Comparison of ENCODE assay signal across 16 cellular contexts in the genomic region with DNA sequence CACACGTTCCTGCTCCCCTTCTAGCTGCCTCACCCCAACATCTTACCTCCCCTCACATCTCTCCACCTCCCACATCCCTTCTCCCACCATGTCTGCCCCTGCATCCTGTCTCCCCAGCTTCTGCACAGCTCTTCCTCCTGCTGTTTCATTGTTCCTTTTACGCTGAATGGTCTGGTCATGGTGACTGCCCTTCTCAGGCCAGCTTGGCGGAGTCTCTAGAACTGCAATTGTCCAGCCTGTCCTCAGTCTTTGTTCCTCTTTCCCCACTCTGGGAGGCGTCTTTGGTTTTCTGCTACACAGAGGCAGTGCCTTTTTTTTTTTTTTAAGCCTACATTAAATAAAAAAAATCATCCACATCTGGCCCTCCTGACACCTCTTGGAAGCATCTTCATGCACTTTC.
DNase-seq lines count a peak whose midpoint lies in the region; ATAC-seq lines count a peak whose summit lies in the region.
"Had no signal": no experiment of that assay in that cellular context is flagged by ENCODE, and none has a peak within 500 bp of the region (broad histone marks: within the 10 kb centered on the region; RNA-seq: fewer than 3 reads in every experiment).

No MANE protein-coding gene starts in this region.

- H3K4me3 Mint-ChIP-seq in T-helper 2 cell treated with Interferon-gamma antibody and Interleukin-4, amounts not matched to agents 5 μg/mL and 100 μg/mL, for 36 hours = no peak overlapping the region
- H3K4me3 Mint-ChIP-seq in dendritic cell treated with granulocyte-macrophage colony-stimulating factor and Interleukin-4, amounts not matched to agents 40 ng/mL and 50 ng/mL, for 4 days = no peak overlapping the region

- H3K9me3 Mint-ChIP-seq in T-helper 2 cell treated with Interferon-gamma antibody and Interleukin-4, amounts not matched to agents 5 μg/mL and 100 μg/mL, for 36 hours = peaks cover 5% of the 10 kb centered on the region
- no peaks in the 10 kb centered on the region for H3K9me3 Mint-ChIP-seq in dendritic cell treated with granulocyte-macrophage colony-stimulating factor and Interleukin-4, amounts not matched to agents 40 ng/mL and 50 ng/mL, for 4 days

- H3K27ac Mint-ChIP-seq in T-helper 2 cell treated with Interferon-gamma antibody and Interleukin-4, amounts not matched to agents 5 μg/mL and 100 μg/mL, for 36 hours = peak overlapping the region; percentile 42
- H3K27ac Mint-ChIP-seq in dendritic cell treated with granulocyte-macrophage colony-stimulating factor and Interleukin-4, amounts not matched to agents 40 ng/mL and 50 ng/mL, for 4 days = peak overlapping the region; percentile 50

- DNase-seq in T-helper 2 cell treated with Interferon-gamma antibody and Interleukin-4, amounts not matched to agents 5 μg/mL and 100 μg/mL, for 36 hours (ENCODE audit: low spot score) = no peak
- DNase-seq in T-helper 2 cell (no peak), putamen (ENCODE audit: low spot score) (peak; percentile 21), HUDEP-2 (lab: John Stamatoyannopoulos, UW; ENCODE audit: unreplicated experiment in 76 of 76) (no peak)
- DNase-seq: 8988T; DMS153; effector CD8-positive, alpha-beta T cell; gastrocnemius medialis; GM23248; NCI-H2171; thyroid gland had no signal

- H3K4me1 Mint-ChIP-seq in T-helper 2 cell treated with Interferon-gamma antibody and Interleukin-4, amounts not matched to agents 5 μg/mL and 100 μg/mL, for 36 hours (ENCODE audit: low read depth) = no peaks in the 10 kb centered on the region
- peaks cover 49% of the 10 kb centered on the region for H3K4me1 Mint-ChIP-seq in dendritic cell treated with granulocyte-macrophage colony-stimulating factor and Interleukin-4, amounts not matched to agents 40 ng/mL and 50 ng/mL, for 4 days (ENCODE audit: low read depth)

- peaks cover 42% of the 10 kb centered on the region for H3K36me3 Mint-ChIP-seq in T-helper 2 cell treated with Interferon-gamma antibody and Interleukin-4, amounts not matched to agents 5 μg/mL and 100 μg/mL, for 36 hours (ENCODE audit: low read depth)
- H3K36me3 Mint-ChIP-seq in dendritic cell treated with granulocyte-macrophage colony-stimulating factor and Interleukin-4, amounts not matched to agents 40 ng/mL and 50 ng/mL, for 4 days (ENCODE audit: low read depth) = peaks cover 45% of the 10 kb centered on the region

- intact Hi-C loops in dendritic cell treated with granulocyte-macrophage colony-stimulating factor and Interleukin-4, amounts not matched to agents 40 ng/mL and 50 ng/mL, for 4 days (cut with micrococcal nuclease) = no loop called here

- H3K27me3 Mint-ChIP-seq in T-helper 2 cell treated with Interferon-gamma antibody and Interleukin-4, amounts not matched to agents 5 μg/mL and 100 μg/mL, for 36 hours (ENCODE audit: low read depth) = no peaks in the 10 kb centered on the region
- no peaks in the 10 kb centered on the region for H3K27me3 Mint-ChIP-seq in dendritic cell treated with granulocyte-macrophage colony-stimulating factor and Interleukin-4, amounts not matched to agents 40 ng/mL and 50 ng/mL, for 4 days

- ATAC-seq in HG02759 (IDR thresholded peaks at IDR 0.05; ENCODE audit: unreplicated experiment) (peak; percentile 43), GM18502 (IDR thresholded peaks at IDR 0.05; ENCODE audit: poor library complexity, unreplicated experiment) (no peak), GM19023 (IDR thresholded peaks at IDR 0.05; ENCODE audit: unreplicated experiment) (no peak)
- ATAC-seq: gastrocnemius medialis, SK-N-SH treated with all-trans-retinoic acid at 6 μM for 48 hours had no signal
